ENCODE assay signal across 20 cellular contexts in the genomic region with DNA sequence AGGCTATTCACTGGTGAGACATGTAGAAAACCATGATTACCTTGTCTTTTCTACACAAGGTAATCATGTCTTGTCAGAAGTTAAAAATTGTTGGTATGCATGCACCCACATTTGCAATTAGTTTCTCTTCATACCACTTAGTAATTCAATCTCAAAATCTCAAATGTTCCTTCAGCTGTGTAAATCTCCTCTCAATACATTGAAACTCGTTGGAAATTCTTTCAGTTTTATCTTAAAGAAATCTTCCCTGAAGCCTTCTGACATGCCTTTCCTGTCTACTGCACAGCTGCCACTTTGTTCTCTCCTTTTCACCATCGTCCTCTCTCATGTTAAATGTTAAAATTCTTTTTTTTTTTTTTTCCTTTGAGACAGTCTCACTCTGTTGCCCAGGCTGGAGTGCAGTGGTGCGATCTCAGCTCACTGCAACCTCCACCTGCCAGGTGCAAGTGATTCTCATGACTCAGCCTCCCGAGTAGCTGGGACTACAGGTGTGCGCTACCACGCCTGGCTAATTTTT. TPM values are rescaled to one million over a fixed set of nuclear protein-coding genes. Genes with fewer than 3 reads are reported as not detected.
DNase-seq lines count a peak whose midpoint lies in the region; FAIRE-seq and TF ChIP-seq lines count a peak whose summit lies in the region.
"Had no signal": no experiment of that assay in that cellular context is flagged by ENCODE, and none has a peak within 500 bp of the region (broad histone marks: within the 10 kb centered on the region; RNA-seq: fewer than 3 reads in every experiment).

No MANE protein-coding gene starts in this region.

- TF ChIP-seq CTCF in astrocyte (IDR thresholded peaks at IDR 0.05; ENCODE audit: insufficient read depth, low read depth, low read length), result no peak

- peaks cover 10% of the 10 kb centered on the region; the same call in 1 of the 2 replicates for H3K36me3 ChIP-seq in Karpas-422 (ENCODE audit: insufficient read depth, low read length)
- H3K36me3 ChIP-seq in astrocyte (ENCODE audit: insufficient read depth, low read length), result no peaks in the 10 kb centered on the region
- H3K36me3 ChIP-seq in trophoblast cell (ENCODE audit: control insufficient read depth in 1 of 2, insufficient read depth in 2 of 2, low read length in 2 of 2), result no peaks in the 10 kb centered on the region
- H3K36me3 ChIP-seq: BE2C, brain microvascular endothelial cell, vagina had no signal

- peak overlapping the region; percentile 85 for H3K27ac ChIP-seq in Karpas-422 (ENCODE audit: low read length)
- H3K27ac ChIP-seq in astrocyte (ENCODE audit: low read depth, low read length), result no peak overlapping the region
- no peak overlapping the region for H3K27ac ChIP-seq in trophoblast cell (ENCODE audit: low read depth, low read length)
- H3K27ac ChIP-seq: brain microvascular endothelial cell, RWPE1, vagina had no signal

- H3K14ac ChIP-seq in trophoblast cell (ENCODE audit: low read length), result no peak overlapping the region

- H3K9me2 ChIP-seq in Karpas-422 (replicated peaks; ENCODE audit: insufficient read depth, low read length), result no peaks in the 10 kb centered on the region

- no peak overlapping the region for H4K8ac ChIP-seq in trophoblast cell (ENCODE audit: low read depth, low read length)

- H3K4me3 Mint-ChIP-seq in activated CD4-positive, alpha-beta memory T cell treated with anti-CD3 and anti-CD28 coated beads for 36 hours, result no peak overlapping the region
- H3K4me3 Mint-ChIP-seq in activated CD4-positive, alpha-beta memory T cell treated with anti-CD3 and anti-CD28 coated beads, Interleukin-2, amount 10 ng/mL, durations not matched to agents 7 days and 5 days, result no peak overlapping the region
- H3K4me3 Mint-ChIP-seq in astrocyte (ENCODE audit: unreplicated experiment), result no peak overlapping the region
- no peak overlapping the region for H3K4me3 Mint-ChIP-seq in activated T-helper 1 cell treated with anti-CD3 and anti-CD28 coated beads, Interleukin-12 subunit alpha, Interleukin-12 subunit beta, Interleukin-2, Interleukin-4 antibody, amounts not matched to agents 30 ng/mL and 10 ng/mL and 1 ng/mL, durations not matched to agents 14 hours and 24 hours and 36 hours
- H3K4me3 Mint-ChIP-seq: activated CD4-positive, alpha-beta T cell treated with anti-CD3 and anti-CD28 coated beads, Interleukin-2, amount 10 ng/mL, durations not matched to agents 24 days and 14 days; dendritic cell treated with granulocyte-macrophage colony-stimulating factor and Interleukin-4, amounts not matched to agents 40 ng/mL and 50 ng/mL, for 4 days; natural killer cell had no signal

- H4K20me1 ChIP-seq in Karpas-422 (ENCODE audit: insufficient read depth, low read depth, low read length) (no peaks in the 10 kb centered on the region), astrocyte (ENCODE audit: insufficient read depth, low read length) (no peaks in the 10 kb centered on the region)

- H3K9me3 ChIP-seq in Karpas-422 (ENCODE audit: low read length) (no peaks in the 10 kb centered on the region), astrocyte (ENCODE audit: insufficient read depth, low read depth, low read length) (no peaks in the 10 kb centered on the region), trophoblast cell (ENCODE audit: insufficient read depth, low read depth, low read length) (peaks cover 4% of the 10 kb centered on the region)
- H3K9me3 ChIP-seq: BE2C, vagina had no signal

- POLR2A ChIA-PET in activated CD4-positive, alpha-beta memory T cell treated with anti-CD3 and anti-CD28 coated beads for 36 hours (lab: Charles Lee), result interaction anchor here (1.3 kb wide), 1 partner anchor 10 kb away, joined by 3 read pairs; no protein-coding TSS in a partner anchor
- POLR2A ChIA-PET in activated CD4-positive, alpha-beta memory T cell treated with anti-CD3 and anti-CD28 coated beads, Interleukin-2, amount 10 ng/mL, durations not matched to agents 7 days and 5 days (lab: Charles Lee), result no interaction called here

- H3K4me2 ChIP-seq in Karpas-422 (ENCODE audit: low read depth, low read length, poor library complexity, severe bottlenecking) (peak overlapping the region; percentile 20), astrocyte (ENCODE audit: low read length) (no peak overlapping the region), trophoblast cell (ENCODE audit: low read length) (no peak overlapping the region)

- H3K9me3 Mint-ChIP-seq in activated CD4-positive, alpha-beta memory T cell treated with anti-CD3 and anti-CD28 coated beads for 36 hours, result no peaks in the 10 kb centered on the region
- H3K9me3 Mint-ChIP-seq in activated CD4-positive, alpha-beta memory T cell treated with anti-CD3 and anti-CD28 coated beads, Interleukin-2, amount 10 ng/mL, durations not matched to agents 7 days and 5 days, result peaks cover 5% of the 10 kb centered on the region
- H3K9me3 Mint-ChIP-seq in astrocyte (ENCODE audit: unreplicated experiment), result peaks cover under 1% of the 10 kb centered on the region
- H3K9me3 Mint-ChIP-seq in activated T-helper 1 cell treated with anti-CD3 and anti-CD28 coated beads, Interleukin-12 subunit alpha, Interleukin-12 subunit beta, Interleukin-2, Interleukin-4 antibody, amounts not matched to agents 30 ng/mL and 10 ng/mL and 1 ng/mL, durations not matched to agents 14 hours and 24 hours and 36 hours, result no peaks in the 10 kb centered on the region
- H3K9me3 Mint-ChIP-seq: activated CD4-positive, alpha-beta T cell treated with anti-CD3 and anti-CD28 coated beads, Interleukin-2, amount 10 ng/mL, durations not matched to agents 24 days and 14 days; dendritic cell treated with granulocyte-macrophage colony-stimulating factor and Interleukin-4, amounts not matched to agents 40 ng/mL and 50 ng/mL, for 4 days; natural killer cell had no signal

- DNase-seq in activated CD4-positive, alpha-beta memory T cell treated with anti-CD3 and anti-CD28 coated beads for 36 hours, result no peak
- no peak for DNase-seq in activated CD4-positive, alpha-beta memory T cell treated with anti-CD3 and anti-CD28 coated beads, Interleukin-2, amount 10 ng/mL, durations not matched to agents 7 days and 5 days
- no peak for DNase-seq in Karpas-422
- peak; percentile 33 for DNase-seq in astrocyte (ENCODE audit: low read depth)
- peak; percentile 61 to 97 for DNase-seq in trophoblast cell
- DNase-seq in cerebellar cortex (ENCODE audit: low spot score), result no peak
- no peak for DNase-seq in activated T-helper 1 cell treated with anti-CD3 and anti-CD28 coated beads, Interleukin-12 subunit alpha, Interleukin-12 subunit beta, Interleukin-2, Interleukin-4 antibody, amounts not matched to agents 30 ng/mL and 10 ng/mL and 1 ng/mL, durations not matched to agents 14 hours and 24 hours and 36 hours (ENCODE audit: low spot score)
- DNase-seq in GF-D8 (lab: John Stamatoyannopoulos, UW), result no peak
- DNase-seq: activated CD4-positive, alpha-beta T cell treated with anti-CD3 and anti-CD28 coated beads, Interleukin-2, amount 10 ng/mL, durations not matched to agents 24 days and 14 days; BE2C; brain microvascular endothelial cell; GDM1; hippocampal formation; mesendoderm; natural killer cell; NCI-H1694 treated with DMSO at 0.1 percent for 48 hours had no signal

- no peak overlapping the region for H3K9ac ChIP-seq in Karpas-422 (ENCODE audit: low read length)
- no peak overlapping the region for H3K9ac ChIP-seq in astrocyte (ENCODE audit: low read length)
- no peak overlapping the region for H3K9ac ChIP-seq in trophoblast cell (ENCODE audit: low read length)

- no peak overlapping the region for H2AK5ac ChIP-seq in trophoblast cell (ENCODE audit: low read length)

- H4K12ac ChIP-seq in trophoblast cell (ENCODE audit: low read depth, low read length), result no peak overlapping the region

- no peak overlapping the region for H4K91ac ChIP-seq in trophoblast cell (ENCODE audit: low read depth, low read length)

- H3K18ac ChIP-seq in trophoblast cell (ENCODE audit: low read length), result no peak overlapping the region

- H3K4me1 ChIP-seq in Karpas-422 (ENCODE audit: low read length) (peaks cover 48% of the 10 kb centered on the region), astrocyte (ENCODE audit: insufficient read depth, low read length) (no peaks in the 10 kb centered on the region), trophoblast cell (ENCODE audit: control insufficient read depth in 1 of 2, insufficient read depth in 2 of 2, low read length in 2 of 2) (peaks cover 2% of the 10 kb centered on the region in 2 experiments)
- H3K4me1 ChIP-seq: BE2C had no signal

- H3K4me1 Mint-ChIP-seq in activated CD4-positive, alpha-beta memory T cell treated with anti-CD3 and anti-CD28 coated beads for 36 hours (ENCODE audit: low read depth), result peaks cover 40% of the 10 kb centered on the region
- H3K4me1 Mint-ChIP-seq in activated CD4-positive, alpha-beta memory T cell treated with anti-CD3 and anti-CD28 coated beads, Interleukin-2, amount 10 ng/mL, durations not matched to agents 7 days and 5 days, result peaks cover 19% of the 10 kb centered on the region
- H3K4me1 Mint-ChIP-seq in astrocyte (ENCODE audit: low read depth, unreplicated experiment), result peaks cover 6% of the 10 kb centered on the region
- H3K4me1 Mint-ChIP-seq in activated T-helper 1 cell treated with anti-CD3 and anti-CD28 coated beads, Interleukin-12 subunit alpha, Interleukin-12 subunit beta, Interleukin-2, Interleukin-4 antibody, amounts not matched to agents 30 ng/mL and 10 ng/mL and 1 ng/mL, durations not matched to agents 14 hours and 24 hours and 36 hours (ENCODE audit: low read depth), result peaks cover 34% of the 10 kb centered on the region

- H2BK5ac ChIP-seq in trophoblast cell (ENCODE audit: low read depth, low read length, poor library complexity), result no peak overlapping the region

- no peaks in the 10 kb centered on the region for H3K27me3 Mint-ChIP-seq in activated CD4-positive, alpha-beta memory T cell treated with anti-CD3 and anti-CD28 coated beads for 36 hours
- no peaks in the 10 kb centered on the region for H3K27me3 Mint-ChIP-seq in activated CD4-positive, alpha-beta memory T cell treated with anti-CD3 and anti-CD28 coated beads, Interleukin-2, amount 10 ng/mL, durations not matched to agents 7 days and 5 days
- H3K27me3 Mint-ChIP-seq in astrocyte (ENCODE audit: low read depth, unreplicated experiment), result no peaks in the 10 kb centered on the region
- no peaks in the 10 kb centered on the region for H3K27me3 Mint-ChIP-seq in activated T-helper 1 cell treated with anti-CD3 and anti-CD28 coated beads, Interleukin-12 subunit alpha, Interleukin-12 subunit beta, Interleukin-2, Interleukin-4 antibody, amounts not matched to agents 30 ng/mL and 10 ng/mL and 1 ng/mL, durations not matched to agents 14 hours and 24 hours and 36 hours (ENCODE audit: insufficient read depth)
- H3K27me3 Mint-ChIP-seq: activated CD4-positive, alpha-beta T cell treated with anti-CD3 and anti-CD28 coated beads, Interleukin-2, amount 10 ng/mL, durations not matched to agents 24 days and 14 days; dendritic cell treated with granulocyte-macrophage colony-stimulating factor and Interleukin-4, amounts not matched to agents 40 ng/mL and 50 ng/mL, for 4 days had no signal

- H3K27me3 ChIP-seq in Karpas-422 (ENCODE audit: low read length) (no peaks in the 10 kb centered on the region), astrocyte (ENCODE audit: insufficient read depth, low read length) (no peaks in the 10 kb centered on the region), trophoblast cell (ENCODE audit: insufficient read depth, low read length) (no peaks in the 10 kb centered on the region)
- H3K27me3 ChIP-seq: brain microvascular endothelial cell, vagina had no signal

- CTCF ChIA-PET in activated CD4-positive, alpha-beta memory T cell treated with anti-CD3 and anti-CD28 coated beads for 36 hours (lab: Charles Lee), result interaction anchor here (1.0 to 1.1 kb wide), 2 partner anchors 113 to 158 kb away, joined by 3 to 7 read pairs; a partner anchor contains a TSS
- CTCF ChIA-PET in activated CD4-positive, alpha-beta memory T cell treated with anti-CD3 and anti-CD28 coated beads, Interleukin-2, amount 10 ng/mL, durations not matched to agents 7 days and 5 days (lab: Charles Lee), result interaction anchor here (0.7 to 1.1 kb wide), 2 partner anchors 58 to 158 kb away, joined by 3 read pairs; a partner anchor contains a TSS

- no peak for FAIRE-seq in astrocyte (lab: Jason Lieb, UNC)
- FAIRE-seq: endothelial cell of umbilical vein had no signal

- no peak overlapping the region for H2BK12ac ChIP-seq in trophoblast cell (ENCODE audit: low read length)

- H2AFZ ChIP-seq in Karpas-422 (ENCODE audit: low read length) (no peak overlapping the region), astrocyte (ENCODE audit: low read depth, low read length) (no peak overlapping the region), trophoblast cell (ENCODE audit: insufficient read depth, low read length, poor library complexity) (no peak overlapping the region)

- H3K79me2 ChIP-seq in Karpas-422 (ENCODE audit: low read length) (peaks cover 90% of the 10 kb centered on the region), astrocyte (ENCODE audit: insufficient read depth, low read length) (no peaks in the 10 kb centered on the region), trophoblast cell (ENCODE audit: control insufficient read depth, insufficient read depth, low read length, poor library complexity) (no peaks in the 10 kb centered on the region)

- no peak overlapping the region for H3K4ac ChIP-seq in trophoblast cell (ENCODE audit: low read depth, low read length)

- peaks cover 5% of the 10 kb centered on the region for H3K36me3 Mint-ChIP-seq in activated CD4-positive, alpha-beta memory T cell treated with anti-CD3 and anti-CD28 coated beads for 36 hours
- peaks cover 14% of the 10 kb centered on the region for H3K36me3 Mint-ChIP-seq in activated CD4-positive, alpha-beta memory T cell treated with anti-CD3 and anti-CD28 coated beads, Interleukin-2, amount 10 ng/mL, durations not matched to agents 7 days and 5 days (ENCODE audit: low read depth)
- no peaks in the 10 kb centered on the region for H3K36me3 Mint-ChIP-seq in astrocyte (ENCODE audit: low read depth, unreplicated experiment)
- peaks cover 6% of the 10 kb centered on the region for H3K36me3 Mint-ChIP-seq in activated T-helper 1 cell treated with anti-CD3 and anti-CD28 coated beads, Interleukin-12 subunit alpha, Interleukin-12 subunit beta, Interleukin-2, Interleukin-4 antibody, amounts not matched to agents 30 ng/mL and 10 ng/mL and 1 ng/mL, durations not matched to agents 14 hours and 24 hours and 36 hours (ENCODE audit: low read depth)
- H3K36me3 Mint-ChIP-seq: natural killer cell had no signal

- WGBS in trophoblast cell (ENCODE audit: extremely low coverage, insufficient coverage, insufficient read length), result no CpG with 5 or more reads among the region's 6 CpGs

- intact Hi-C loops in activated CD4-positive, alpha-beta memory T cell treated with anti-CD3 and anti-CD28 coated beads for 36 hours (cut with micrococcal nuclease), result no loop called here
- intact Hi-C loops in activated T-helper 1 cell treated with anti-CD3 and anti-CD28 coated beads, Interleukin-12 subunit alpha, Interleukin-12 subunit beta, Interleukin-2, Interleukin-4 antibody, amounts not matched to agents 30 ng/mL and 10 ng/mL and 1 ng/mL, durations not matched to agents 14 hours and 24 hours and 36 hours (cut with micrococcal nuclease), result no loop called here

- H3K79me1 ChIP-seq in trophoblast cell (ENCODE audit: low read length), result no peaks in the 10 kb centered on the region

- H3K4me3 ChIP-seq in Karpas-422 (ENCODE audit: low read length) (no peak overlapping the region), astrocyte (ENCODE audit: insufficient read depth, low read depth, low read length) (no peak overlapping the region), trophoblast cell (ENCODE audit: low read depth, low read length) (no peak overlapping the region)
- H3K4me3 ChIP-seq: vagina had no signal

- no peak overlapping the region for H2BK120ac ChIP-seq in trophoblast cell (ENCODE audit: insufficient read depth, low read length, poor library complexity)

- no peak overlapping the region for H3K23ac ChIP-seq in trophoblast cell (ENCODE audit: low read length)

- peak overlapping the region; percentile 0 for H3K27ac Mint-ChIP-seq in activated CD4-positive, alpha-beta memory T cell treated with anti-CD3 and anti-CD28 coated beads for 36 hours
- no peak overlapping the region for H3K27ac Mint-ChIP-seq in activated CD4-positive, alpha-beta memory T cell treated with anti-CD3 and anti-CD28 coated beads, Interleukin-2, amount 10 ng/mL, durations not matched to agents 7 days and 5 days
- H3K27ac Mint-ChIP-seq in astrocyte (ENCODE audit: unreplicated experiment), result no peak overlapping the region
- H3K27ac Mint-ChIP-seq in activated T-helper 1 cell treated with anti-CD3 and anti-CD28 coated beads, Interleukin-12 subunit alpha, Interleukin-12 subunit beta, Interleukin-2, Interleukin-4 antibody, amounts not matched to agents 30 ng/mL and 10 ng/mL and 1 ng/mL, durations not matched to agents 14 hours and 24 hours and 36 hours, result no peak overlapping the region
- H3K27ac Mint-ChIP-seq: activated CD4-positive, alpha-beta T cell treated with anti-CD3 and anti-CD28 coated beads, Interleukin-2, amount 10 ng/mL, durations not matched to agents 24 days and 14 days; dendritic cell treated with granulocyte-macrophage colony-stimulating factor and Interleukin-4, amounts not matched to agents 40 ng/mL and 50 ng/mL, for 4 days had no signal

RNA-seq across cellular contexts. Expression of a gene that starts 30.9 kb away (rescaled TPM):
- total RNA-seq in activated CD4-positive, alpha-beta memory T cell treated with anti-CD3 and anti-CD28 coated beads for 36 hours, result 10 to 100 TPM; 76.7 to 80.5 TPM
- 10 to 100 TPM; 90.6 to 96.9 TPM for total RNA-seq in activated CD4-positive, alpha-beta memory T cell treated with anti-CD3 and anti-CD28 coated beads, Interleukin-2, amount 10 ng/mL, durations not matched to agents 7 days and 5 days
- total RNA-seq in Karpas-422 (2014; rRNA removed; shearing (Covaris generic); ENCODE audit: low replicate concordance), result 72.9 and 103 TPM in 2 replicates
- 11.2 and 12.6 TPM in 2 replicates for total RNA-seq in astrocyte
- 3.8 and 3.9 TPM in 2 replicates for polyA plus RNA-seq in trophoblast cell (2013)
- 40.6 and 46.0 TPM in 2 replicates for total RNA-seq in activated T-helper 1 cell treated with anti-CD3 and anti-CD28 coated beads, Interleukin-12 subunit alpha, Interleukin-12 subunit beta, Interleukin-2, Interleukin-4 antibody, amounts not matched to agents 30 ng/mL and 10 ng/mL and 1 ng/mL, durations not matched to agents 14 hours and 24 hours and 36 hours

Comparison
In these comparisons a context has a peak if more than half of its experiments do, and no peak if none do; other contexts are left out.
1. DNase-seq: peak in astrocyte (single experiment) and trophoblast cell (2 of 2); none in activated CD4-positive, alpha-beta memory T cell treated with anti-CD3 and anti-CD28 coated beads for 36 hours (single experiment), activated CD4-positive, alpha-beta memory T cell treated with anti-CD3 and anti-CD28 coated beads, Interleukin-2, amount 10 ng/mL, durations not matched to agents 7 days and 5 days (single experiment), Karpas-422 (single experiment), cerebellar cortex (single experiment), activated T-helper 1 cell treated with anti-CD3 and anti-CD28 coated beads, Interleukin-12 subunit alpha, Interleukin-12 subunit beta, Interleukin-2, Interleukin-4 antibody, amounts not matched to agents 30 ng/mL and 10 ng/mL and 1 ng/mL, durations not matched to agents 14 hours and 24 hours and 36 hours (single experiment) and GF-D8 (single experiment).